In genomic region chr16:28823291-28823718, GRCh38 we compare ENCODE assay signal across 8 cellular contexts. TPM values are rescaled to one million over a fixed set of nuclear protein-coding genes. Genes with fewer than 3 reads are reported as not detected.
DNase-seq lines count a peak whose midpoint lies in the region; ATAC-seq, FAIRE-seq and TF ChIP-seq lines count a peak whose summit lies in the region.

No MANE protein-coding gene starts in this region.

- peaks cover 19% of the 10 kb centered on the region for H3K36me3 ChIP-seq in bronchial epithelial cell (ENCODE audit: control insufficient read depth, insufficient read depth, low read length)

- H3K4me1 Mint-ChIP-seq in IgD-negative memory B cell: peaks cover 17 to 28% (median 26%) of the 10 kb centered on the region in 3 donors
- H3K4me1 Mint-ChIP-seq in memory B cell: peaks cover 26% of the 10 kb centered on the region

- TF ChIP-seq CTCF in bronchial epithelial cell (IDR thresholded peaks at IDR 0.05; ENCODE audit: insufficient read depth, low read length, severe bottlenecking): no peak

- H3K27ac Mint-ChIP-seq in IgD-negative memory B cell (peak overlapping the region in 2 of 3 donors; percentile 95 to 99), memory B cell (peak overlapping the region; percentile 99)

- H3K36me3 Mint-ChIP-seq in IgD-negative memory B cell (no peaks in the 10 kb centered on the region), memory B cell (peaks cover 14% of the 10 kb centered on the region)

- FAIRE-seq in bronchial epithelial cell (lab: Jason Lieb, UNC): no peak

- peak overlapping the region; percentile 84 for H3K4me3 ChIP-seq in bronchial epithelial cell (ENCODE audit: low read depth, low read length)

- H3K4me3 Mint-ChIP-seq in IgD-negative memory B cell (peak overlapping the region; percentile 97 to 99 (median 98)), memory B cell (peak overlapping the region; percentile 99)

- H3K27me3 Mint-ChIP-seq in IgD-negative memory B cell: no peaks in the 10 kb centered on the region
- H3K27me3 Mint-ChIP-seq in memory B cell: no peaks in the 10 kb centered on the region

- H3K9me3 Mint-ChIP-seq in IgD-negative memory B cell (no peaks in the 10 kb centered on the region), memory B cell (no peaks in the 10 kb centered on the region)

- H3K27me3 ChIP-seq in bronchial epithelial cell (ENCODE audit: control insufficient read depth, insufficient read depth, low read length): no peaks in the 10 kb centered on the region

- ATAC-seq in activated CD4-positive, CD25-positive, alpha-beta regulatory T cell treated with anti-CD3 and anti-CD28 coated beads, Interleukin-2, amount 50 U/mL, for 24 hours: peak; percentile 2
- peak; percentile 6 for ATAC-seq in memory B cell (ENCODE audit: low read depth)

- no peak for DNase-seq in activated CD4-positive, CD25-positive, alpha-beta regulatory T cell treated with anti-CD3 and anti-CD28 coated beads, Interleukin-2, amount 50 U/mL, for 72 hours
- DNase-seq in bronchial epithelial cell (ENCODE audit: low read depth) (no peak), memory B cell (ENCODE audit: low spot score in 2 of 2) (peak in 1 of 2 donors; percentile 82), NCI-H2107 treated with DMSO at 0.1 percent for 48 hours (lab: John Stamatoyannopoulos, UW; ENCODE audit: unreplicated experiment) (no peak), KG1 (lab: John Stamatoyannopoulos, UW) (no peak)
- no peak for DNase-seq in activated CD8-positive, alpha-beta memory T cell treated with anti-CD3 and anti-CD28 coated beads, Interleukin-2, amount 50 U/mL, for 4 hours

RNA-seq across cellular contexts. Expression of gene ATXN2L, which starts 0.5 kb away (rescaled TPM):
- 35.9 TPM for polyA plus RNA-seq in IgD-negative memory B cell
- 27.4 and 35.7 TPM in 2 replicates for total RNA-seq in bronchial epithelial cell

RNA-seq across cellular contexts. Expression of gene TUFM, which starts 22.8 kb away (rescaled TPM):
- 139 TPM for polyA plus RNA-seq in IgD-negative memory B cell
- 146 and 176 TPM in 2 replicates for total RNA-seq in bronchial epithelial cell

RNA-seq across cellular contexts. Expression of gene SH2B1, which starts 40.3 kb away (rescaled TPM):
- 5.2 TPM for polyA plus RNA-seq in IgD-negative memory B cell
- 4.2 and 6.7 TPM in 2 replicates for total RNA-seq in bronchial epithelial cell

RNA-seq across cellular contexts. Expression of gene ATP2A1, which starts 55.0 kb away (rescaled TPM):
- not detected for polyA plus RNA-seq in IgD-negative memory B cell
- total RNA-seq in bronchial epithelial cell: under 0.01 and 0.13 TPM in 2 replicates
